In the genomic region with DNA sequence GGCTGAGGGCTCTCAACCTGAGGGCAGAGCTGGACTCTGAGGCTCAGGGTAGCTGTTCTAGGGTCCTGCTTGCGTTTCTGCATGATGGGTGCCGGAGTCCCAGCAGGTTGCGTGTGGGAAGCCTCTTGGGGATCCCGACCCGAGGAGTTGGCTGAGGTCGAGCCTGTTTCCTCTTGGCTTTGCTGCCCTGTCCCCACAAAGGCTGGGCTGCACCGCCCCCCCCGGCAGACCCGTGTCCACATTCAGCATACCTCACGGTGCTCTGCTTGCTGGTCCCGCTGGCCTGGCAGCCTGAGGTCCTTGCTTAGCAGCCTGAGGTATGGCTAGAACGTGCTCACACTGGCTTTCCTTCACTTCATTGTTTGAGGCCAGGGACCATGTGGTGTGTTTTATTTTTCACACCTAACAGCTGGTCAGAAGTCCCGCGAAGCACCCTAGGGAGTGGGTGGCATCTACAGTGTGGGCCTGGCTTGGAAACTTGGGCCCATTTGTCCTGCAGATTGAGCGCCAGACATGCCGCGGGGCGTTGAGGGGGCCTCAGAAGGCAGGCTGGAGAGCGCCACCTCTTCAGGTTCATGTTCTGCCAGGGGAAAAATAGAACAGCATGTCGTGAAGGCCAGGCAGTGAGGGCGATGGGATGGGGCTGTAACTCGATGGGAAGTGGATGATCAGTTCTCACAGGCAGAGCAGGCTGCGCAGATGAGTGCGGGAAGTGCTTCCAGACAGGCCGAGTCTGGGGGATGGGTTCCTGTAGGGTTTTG, we compare ENCODE assay signal across 11 cellular contexts. TPM values are rescaled to one million over a fixed set of nuclear protein-coding genes. Genes with fewer than 3 reads are reported as not detected.
DNase-seq lines count a peak whose midpoint lies in the region; FAIRE-seq and TF ChIP-seq lines count a peak whose summit lies in the region.
"Had no signal": no experiment of that assay in that cellular context is flagged by ENCODE, and none has a peak within 500 bp of the region (broad histone marks: within the 10 kb centered on the region; RNA-seq: fewer than 3 reads in every experiment).

No MANE protein-coding gene starts in this region.

- H3K4me3 ChIP-seq in astrocyte (ENCODE audit: insufficient read depth, low read depth, low read length) (no peak overlapping the region), osteoblast (ENCODE audit: insufficient read depth, low read length) (no peak overlapping the region)
- H3K4me3 ChIP-seq: cardiac muscle cell, pancreas, thyroid gland had no signal

- CTCF ChIA-PET in RWPE1 (lab: Yijun Ruan, JAX) (interaction anchor here (0.6 kb wide), 1 partner anchor 36 kb away, joined by 4 read pairs; no protein-coding TSS in a partner anchor), MCF 10A (lab: Yijun Ruan, JAX) (no interaction called here)

- H4K20me1 ChIP-seq in astrocyte (ENCODE audit: insufficient read depth, low read length) (peaks cover 83% of the 10 kb centered on the region), osteoblast (ENCODE audit: insufficient read depth, low read length) (peaks cover 38% of the 10 kb centered on the region)

- H3K9me3 ChIP-seq in astrocyte (ENCODE audit: insufficient read depth, low read depth, low read length) (no peaks in the 10 kb centered on the region), osteoblast (ENCODE audit: low read depth, low read length) (no peaks in the 10 kb centered on the region)
- H3K9me3 ChIP-seq: pancreas, thyroid gland had no signal

- TF ChIP-seq CTCF in RWPE1 (conservative IDR thresholded peaks at IDR 0.05; ENCODE audit: low read depth): no peak
- TF ChIP-seq CTCF in astrocyte (IDR thresholded peaks at IDR 0.05; ENCODE audit: insufficient read depth, low read depth, low read length): no peak
- no peak for TF ChIP-seq CTCF in osteoblast (IDR thresholded peaks at IDR 0.05; ENCODE audit: extremely low read depth, low read depth, low read length)
- no peak for TF ChIP-seq CTCF in MCF 10A (IDR thresholded peaks at IDR 0.05; ENCODE audit: unreplicated experiment)

- H3K4me1 Mint-ChIP-seq in astrocyte (ENCODE audit: low read depth, unreplicated experiment): no peaks in the 10 kb centered on the region
- H3K4me1 Mint-ChIP-seq in MCF 10A (ENCODE audit: insufficient read depth, unreplicated experiment): peaks cover 9% of the 10 kb centered on the region

- H3K36me3 ChIP-seq in astrocyte (ENCODE audit: insufficient read depth, low read length) (peaks cover 51% of the 10 kb centered on the region), osteoblast (ENCODE audit: insufficient read depth, low read length) (peaks cover 90% of the 10 kb centered on the region)

- peak overlapping the region; percentile 54; the same call in 1 of the 2 replicates for H3K27ac ChIP-seq in RWPE1
- no peak overlapping the region for H3K27ac ChIP-seq in astrocyte (ENCODE audit: low read depth, low read length)
- H3K27ac ChIP-seq in osteoblast (ENCODE audit: low read depth, low read length): no peak overlapping the region
- H3K27ac ChIP-seq: pancreas had no signal

- H3K27me3 Mint-ChIP-seq in astrocyte (ENCODE audit: low read depth, unreplicated experiment) (no peaks in the 10 kb centered on the region), MCF 10A (ENCODE audit: insufficient read depth, unreplicated experiment) (no peaks in the 10 kb centered on the region)

- intact Hi-C loops in MCF 10A (cut with micrococcal nuclease): no loop called here

- no peak for FAIRE-seq in astrocyte (lab: Jason Lieb, UNC)
- FAIRE-seq: kidney, pancreas had no signal

- no TSS peak for BruUV-seq in MCF 10A (replicated peaks; lab: Mats Ljungman, UMichigan)

- H3K4me3 Mint-ChIP-seq in astrocyte (ENCODE audit: unreplicated experiment) (peak overlapping the region; percentile 42), MCF 10A (ENCODE audit: unreplicated experiment) (no peak overlapping the region)

- no peaks in the 10 kb centered on the region for H3K27me3 ChIP-seq in astrocyte (ENCODE audit: insufficient read depth, low read length)
- no peaks in the 10 kb centered on the region for H3K27me3 ChIP-seq in osteoblast (ENCODE audit: insufficient read depth, low read length)
- H3K27me3 ChIP-seq: cardiac muscle cell, pancreas, thyroid gland had no signal

- H3K79me2 ChIP-seq in astrocyte (ENCODE audit: insufficient read depth, low read length): peaks cover 20% of the 10 kb centered on the region
- peaks cover 22% of the 10 kb centered on the region for H3K79me2 ChIP-seq in osteoblast (ENCODE audit: insufficient read depth, low read length)

- H3K4me1 ChIP-seq in astrocyte (ENCODE audit: insufficient read depth, low read length) (peaks cover 5% of the 10 kb centered on the region), osteoblast (ENCODE audit: insufficient read depth, low read length) (peaks cover 11% of the 10 kb centered on the region)

- no peak overlapping the region for H3K9ac ChIP-seq in astrocyte (ENCODE audit: low read length)

- no peak overlapping the region for H3K4me2 ChIP-seq in astrocyte (ENCODE audit: low read length)
- H3K4me2 ChIP-seq in osteoblast (ENCODE audit: insufficient read depth, low read length): no peak overlapping the region

- POLR2A ChIA-PET in RWPE1 (lab: Yijun Ruan, JAX; ENCODE audit: low non-redundant PET): no interaction called here
- POLR2A ChIA-PET in MCF 10A (lab: Yijun Ruan, JAX): interaction anchor here (1.5 kb wide), 1 partner anchor 65 kb away, joined by 4 read pairs; no protein-coding TSS in a partner anchor

- DNase-seq in RWPE1 (ENCODE audit: low spot score): no peak
- DNase-seq in astrocyte (ENCODE audit: low read depth): no peak
- DNase-seq in osteoblast (ENCODE audit: insufficient read length, low spot score, missing footprints): peak; percentile 42
- DNase-seq in stimulated activated CD4-positive, alpha-beta T cell treated with anti-CD3 and anti-CD28 coated beads, Interleukin-12 subunit alpha, Interleukin-12 subunit beta, amount 100 ng/mL, for 4 hours: no peak
- DNase-seq in MCF 10A (ENCODE audit: unreplicated experiment): no peak
- DNase-seq: KG1; kidney; pancreas; stimulated activated CD4-positive, alpha-beta T cell treated with anti-CD3 and anti-CD28 coated beads, Interleukin-4, amount 100 ng/mL, for 24 hours; thyroid gland had no signal

- H3K36me3 Mint-ChIP-seq in astrocyte (ENCODE audit: low read depth, unreplicated experiment) (peaks cover 25% of the 10 kb centered on the region), MCF 10A (ENCODE audit: insufficient read depth, unreplicated experiment) (peaks cover 94% of the 10 kb centered on the region)

- H3K27ac Mint-ChIP-seq in astrocyte (ENCODE audit: unreplicated experiment) (no peak overlapping the region), MCF 10A (ENCODE audit: low read depth, unreplicated experiment) (no peak overlapping the region)

- no peaks in the 10 kb centered on the region for H3K9me3 Mint-ChIP-seq in astrocyte (ENCODE audit: unreplicated experiment)
- no peaks in the 10 kb centered on the region for H3K9me3 Mint-ChIP-seq in MCF 10A (ENCODE audit: unreplicated experiment)

- no peak overlapping the region for H2AFZ ChIP-seq in astrocyte (ENCODE audit: low read depth, low read length)
- H2AFZ ChIP-seq in osteoblast (ENCODE audit: low read length): no peak overlapping the region

RNA-seq across cellular contexts. Expression of gene LSM14B, which starts 9.5 kb away (rescaled TPM):
- total RNA-seq in astrocyte (24.9 and 27.1 TPM in 2 replicates), osteoblast (41.8 and 48.5 TPM in 2 replicates), MCF 10A (2022) (33.3 and 35.1 TPM in 2 replicates)

RNA-seq across cellular contexts. Expression of gene PSMA7, which starts 11.5 kb away (rescaled TPM):
- 284 and 324 TPM in 2 replicates for total RNA-seq in astrocyte
- total RNA-seq in osteoblast: 208 and 215 TPM in 2 replicates
- total RNA-seq in MCF 10A (2022): 362 and 419 TPM in 2 replicates

RNA-seq across cellular contexts. Expression of gene SS18L1, which starts 11.8 kb away (rescaled TPM):
- total RNA-seq in astrocyte (13.2 and 16.3 TPM in 2 replicates), osteoblast (12.7 TPM in 2 replicates), MCF 10A (2022) (16.1 and 17.9 TPM in 2 replicates)

RNA-seq across cellular contexts. Expression of gene MTG2, which starts 51.1 kb away (rescaled TPM):
- 26.6 and 31.5 TPM in 2 replicates for total RNA-seq in astrocyte
- 22.1 and 25.0 TPM in 2 replicates for total RNA-seq in osteoblast
- 46.9 and 61.0 TPM in 2 replicates for total RNA-seq in MCF 10A (2022)
